Comparison of ENCODE assay signal across 10 cellular contexts in genomic region chr18:74951165-74951760, GRCh38.
DNase-seq lines count a peak whose midpoint lies in the region; ATAC-seq and TF ChIP-seq lines count a peak whose summit lies in the region.
"Had no signal": no experiment of that assay in that cellular context is flagged by ENCODE, and none has a peak within 500 bp of the region (broad histone marks: within the 10 kb centered on the region; RNA-seq: fewer than 3 reads in every experiment).

No MANE protein-coding gene starts in this region.

- no peak for TF ChIP-seq CTCF in adrenal gland (IDR thresholded peaks at IDR 0.05)

- no peak overlapping the region for H3K27ac ChIP-seq in adrenal gland
- H3K27ac ChIP-seq: 22Rv1, VCaP had no signal

- H3K9me3 ChIP-seq in adrenal gland (replicated peaks in 1 of 3) = no peaks in the 10 kb centered on the region

- DNase-seq in DMS153 (lab: John Stamatoyannopoulos, UW) = peak; percentile 68
- DNase-seq in DMS153 treated with DMSO at 0.1 percent for 48 hours (lab: John Stamatoyannopoulos, UW; ENCODE audit: unreplicated experiment) = no peak
- peak in 5 of 7 donors; percentile 16 to 63 (median 25) for DNase-seq in adrenal gland
- DNase-seq in left colon = peak; percentile 36 to 47
- DNase-seq in stimulated activated CD4-positive, alpha-beta T cell treated with anti-CD3 and anti-CD28 coated beads, Interleukin-4, amount 100 ng/mL, for 24 hours = no peak
- DNase-seq in iPS-NIHi7 (ENCODE audit: extremely low spot score) = no peak
- DNase-seq in G401 (ENCODE audit: low spot score) = no peak

- H3K4me3 ChIP-seq in adrenal gland = no peak overlapping the region

- H3K4me1 ChIP-seq in adrenal gland (replicated peaks in 1 of 2) = no peaks in the 10 kb centered on the region

- peak; percentile 66 for ATAC-seq in HG02973 (IDR thresholded peaks at IDR 0.05; ENCODE audit: unreplicated experiment)
- peak; percentile 97 for ATAC-seq in left colon

- 69 to 80% (median 71%) methylated on average over 4 of the region's 4 CpGs for WGBS in adrenal gland, 4 donors

- intact Hi-C loops in adrenal gland (cut with DNase I) = no loop called here
- intact Hi-C loops in left colon (cut with DNase I, micrococcal nuclease) = no loop called here

- in situ Hi-C loops in G401 (cut with HindIII; ENCODE audit: low sequenced_read_pairs) = no loop called here

- H3K36me3 ChIP-seq in adrenal gland (replicated peaks in 1 of 2) = no peaks in the 10 kb centered on the region

- no peaks in the 10 kb centered on the region for H3K27me3 ChIP-seq in adrenal gland

- TF ChIP-seq POLR2A in adrenal gland (IDR thresholded peaks at IDR 0.05) = no peak

Comparison
In these comparisons a context has a peak if more than half of its experiments do, and no peak if none do; other contexts are left out.
1. DNase-seq: peak in DMS153 (single experiment), adrenal gland (5 of 7) and left colon (2 of 2); none in DMS153 treated with DMSO at 0.1 percent for 48 hours (single experiment), stimulated activated CD4-positive, alpha-beta T cell treated with anti-CD3 and anti-CD28 coated beads, Interleukin-4, amount 100 ng/mL, for 24 hours (single experiment), iPS-NIHi7 (single experiment) and G401 (single experiment).